ENCODE assay signal across 26 cellular contexts in the genomic region with DNA sequence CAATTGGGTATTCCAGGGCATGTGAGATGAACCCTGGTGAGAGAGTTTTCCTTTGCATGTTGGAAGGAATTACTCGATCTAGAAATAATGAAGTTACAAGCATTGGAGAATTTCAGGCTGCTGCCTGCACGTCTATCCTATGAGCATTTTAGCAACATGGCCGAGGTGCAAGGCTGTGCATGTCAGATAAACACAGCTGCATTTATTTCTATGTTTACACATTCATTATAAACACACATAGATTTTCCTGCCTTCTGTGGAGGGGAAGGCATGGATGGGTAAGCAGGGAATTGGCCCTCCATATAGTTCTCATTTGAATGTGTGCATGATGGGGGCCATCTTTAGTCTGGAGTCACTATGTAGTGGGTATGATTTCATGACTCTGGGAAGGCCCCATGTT.
"Had no signal": no experiment of that assay in that cellular context is flagged by ENCODE, and none has a peak within 500 bp of the region (broad histone marks: within the 10 kb centered on the region; RNA-seq: fewer than 3 reads in every experiment).

No MANE protein-coding gene starts in this region.

- H3K9me3 Mint-ChIP-seq: activated CD4-positive, alpha-beta T cell treated with anti-CD3 and anti-CD28 coated beads, Interleukin-2, amount 10 ng/mL, durations not matched to agents 7 days and 5 days; activated CD8-positive, alpha-beta T cell treated with anti-CD3 and anti-CD28 coated beads for 36 hours; activated naive CD4-positive, alpha-beta T cell treated with anti-CD3 and anti-CD28 coated beads, Interleukin-2, amount 10 ng/mL, durations not matched to agents 7 days and 5 days; activated naive CD8-positive, alpha-beta T cell treated with anti-CD3 and anti-CD28 coated beads for 36 hours; activated T-cell treated with anti-CD3 and anti-CD28 coated beads, Interleukin-2, amount 50 U/mL, for 72 hours; activated T-helper 2 cell treated with anti-CD3 and anti-CD28 coated beads, Interferon-gamma antibody, Interleukin-2, Interleukin-4, amounts not matched to agents 10 μg/mL and 5 μg/mL and 100 μg/mL, durations not matched to agents 14 hours and 24 hours and 36 hours; T-cell had no signal

- DNase-seq: activated CD4-positive, alpha-beta T cell treated with anti-CD3 and anti-CD28 coated beads, Interleukin-2, amount 10 ng/mL, durations not matched to agents 7 days and 5 days; activated CD4-positive, CD25-positive, alpha-beta regulatory T cell; activated CD8-positive, alpha-beta memory T cell treated with anti-CD3 and anti-CD28 coated beads, Interleukin-2, amount 50 U/mL, for 4 hours; activated CD8-positive, alpha-beta T cell treated with anti-CD3 and anti-CD28 coated beads for 36 hours; activated gamma-delta T cell treated with Interleukin-2 at 50 U/mL for 16 hours; activated naive CD4-positive, alpha-beta T cell treated with anti-CD3 and anti-CD28 coated beads, Interleukin-2, amount 10 ng/mL, durations not matched to agents 7 days and 5 days; activated naive CD8-positive, alpha-beta T cell treated with anti-CD3 and anti-CD28 coated beads for 36 hours; activated T-cell treated with anti-CD3 and anti-CD28 coated beads, Interleukin-2, amount 50 U/mL, for 72 hours; brain microvascular endothelial cell; cerebellar nuclear complex; KG1; NCI-H1048; NCI-H1694; NCI-H2029; NCI-H774; NK-92 treated with Interleukin-12 subunit alpha and Interleukin-12 subunit beta, amount 100 ng/mL, for 24 hours; OCI-M1; RPMI8226; T-cell; T-helper 2 cell; T1000 had no signal

- H3K27ac Mint-ChIP-seq: activated CD4-positive, alpha-beta T cell treated with anti-CD3 and anti-CD28 coated beads, Interleukin-2, amount 10 ng/mL, durations not matched to agents 7 days and 5 days; activated CD8-positive, alpha-beta T cell treated with anti-CD3 and anti-CD28 coated beads for 36 hours; activated naive CD4-positive, alpha-beta T cell treated with anti-CD3 and anti-CD28 coated beads, Interleukin-2, amount 10 ng/mL, durations not matched to agents 7 days and 5 days; activated naive CD8-positive, alpha-beta T cell treated with anti-CD3 and anti-CD28 coated beads for 36 hours; activated T-cell treated with anti-CD3 and anti-CD28 coated beads, Interleukin-2, amount 50 U/mL, for 72 hours; activated T-helper 2 cell treated with anti-CD3 and anti-CD28 coated beads, Interferon-gamma antibody, Interleukin-2, Interleukin-4, amounts not matched to agents 10 μg/mL and 5 μg/mL and 100 μg/mL, durations not matched to agents 14 hours and 24 hours and 36 hours; T-cell had no signal

- H3K27me3 ChIP-seq: brain microvascular endothelial cell, cardiac muscle cell had no signal

- H3K27me3 Mint-ChIP-seq: activated CD4-positive, alpha-beta T cell treated with anti-CD3 and anti-CD28 coated beads, Interleukin-2, amount 10 ng/mL, durations not matched to agents 7 days and 5 days; activated CD8-positive, alpha-beta T cell treated with anti-CD3 and anti-CD28 coated beads for 36 hours; activated naive CD4-positive, alpha-beta T cell treated with anti-CD3 and anti-CD28 coated beads, Interleukin-2, amount 10 ng/mL, durations not matched to agents 7 days and 5 days; activated naive CD8-positive, alpha-beta T cell treated with anti-CD3 and anti-CD28 coated beads for 36 hours; T-cell had no signal

- H3K4me3 ChIP-seq: cardiac muscle cell, SK-N-MC had no signal

- H3K36me3 ChIP-seq: brain microvascular endothelial cell, cardiac muscle cell had no signal

- H3K27ac ChIP-seq: brain microvascular endothelial cell, cardiac muscle cell, SK-N-MC had no signal

- ATAC-seq: activated CD8-positive, alpha-beta T cell treated with anti-CD3 and anti-CD28 coated beads for 36 hours; Panc1; Right ventricle myocardium inferior; T-cell had no signal

- H3K4me1 Mint-ChIP-seq: activated CD4-positive, alpha-beta T cell treated with anti-CD3 and anti-CD28 coated beads, Interleukin-2, amount 10 ng/mL, durations not matched to agents 7 days and 5 days; activated naive CD4-positive, alpha-beta T cell treated with anti-CD3 and anti-CD28 coated beads, Interleukin-2, amount 10 ng/mL, durations not matched to agents 7 days and 5 days had no signal

- H3K4me3 Mint-ChIP-seq: activated CD4-positive, alpha-beta T cell treated with anti-CD3 and anti-CD28 coated beads, Interleukin-2, amount 10 ng/mL, durations not matched to agents 7 days and 5 days; activated CD8-positive, alpha-beta T cell treated with anti-CD3 and anti-CD28 coated beads for 36 hours; activated naive CD4-positive, alpha-beta T cell treated with anti-CD3 and anti-CD28 coated beads, Interleukin-2, amount 10 ng/mL, durations not matched to agents 7 days and 5 days; activated naive CD8-positive, alpha-beta T cell treated with anti-CD3 and anti-CD28 coated beads for 36 hours; activated T-cell treated with anti-CD3 and anti-CD28 coated beads, Interleukin-2, amount 50 U/mL, for 72 hours; T-cell had no signal
